16 cellular contexts compared by ENCODE assay signal in genomic region chr2:96262306-96262705, GRCh38. TPM values are rescaled to one million over a fixed set of nuclear protein-coding genes. Genes with fewer than 3 reads are reported as not detected.
DNase-seq lines count a peak whose midpoint lies in the region; ATAC-seq and TF ChIP-seq lines count a peak whose summit lies in the region.
"Had no signal": no experiment of that assay in that cellular context is flagged by ENCODE, and none has a peak within 500 bp of the region (broad histone marks: within the 10 kb centered on the region; RNA-seq: fewer than 3 reads in every experiment).

No MANE protein-coding gene starts in this region.

- peaks cover 0 to 3% (median 0%) of the 10 kb centered on the region in 3 donors for H3K27me3 Mint-ChIP-seq in CD14-positive monocyte (ENCODE audit: low read depth in 3 of 3)
- H3K27me3 Mint-ChIP-seq: activated CD4-positive, alpha-beta memory T cell treated with anti-CD3 and anti-CD28 coated beads, Interleukin-2, amount 10 ng/mL, durations not matched to agents 7 days and 5 days had no signal

- H3K4me3 ChIP-seq in spleen = no peak overlapping the region
- H3K4me3 ChIP-seq: coronary artery, suprapubic skin had no signal

- H3K36me3 ChIP-seq in spleen = peaks cover 0 to 59% (median 17%) of the 10 kb centered on the region in 6 donors
- H3K36me3 ChIP-seq: suprapubic skin had no signal

- no peaks in the 10 kb centered on the region for H3K9me3 Mint-ChIP-seq in CD14-positive monocyte
- H3K9me3 Mint-ChIP-seq: activated CD4-positive, alpha-beta memory T cell treated with anti-CD3 and anti-CD28 coated beads, Interleukin-2, amount 10 ng/mL, durations not matched to agents 7 days and 5 days had no signal

- peaks cover 81% of the 10 kb centered on the region for H3K4me1 Mint-ChIP-seq in CD14-positive monocyte

- peak overlapping the region; percentile 70 to 100 (median 98) for H3K27ac Mint-ChIP-seq in CD14-positive monocyte

- peaks cover 58 to 69% of the 10 kb centered on the region in 2 donors for H3K36me3 Mint-ChIP-seq in CD14-positive monocyte

- DNase-seq in CD14-positive monocyte (ENCODE audit: low spot score) (no peak), EL (peak; percentile 47), epithelial cell of prostate (ENCODE audit: low read depth, low spot score) (no peak), spleen (no peak), AML-193 (lab: John Stamatoyannopoulos, UW) (no peak), SK-N-DZ (ENCODE audit: low spot score) (no peak)
- DNase-seq: activated CD4-positive, alpha-beta memory T cell treated with anti-CD3 and anti-CD28 coated beads, Interleukin-2, amount 10 ng/mL, durations not matched to agents 7 days and 5 days; activated gamma-delta T cell treated with Interleukin-2 at 50 U/mL for 16 hours; aorta; NCI-H1105; NCI-H748 treated with DMSO at 0.1 percent for 48 hours; stimulated activated CD4-positive, alpha-beta T cell treated with anti-CD3 and anti-CD28 coated beads, Interleukin-1b, Interleukin-23, amount 100 ng/mL, for 48 hours had no signal

- H3K27ac ChIP-seq in epithelial cell of prostate (peak overlapping the region; percentile 86), spleen (peak overlapping the region in 6 of 8 donors; percentile 12 to 99 (median 86))
- H3K27ac ChIP-seq: suprapubic skin had no signal

- H3K27me3 ChIP-seq in spleen (replicated peaks in 1 of 7) = no peaks in the 10 kb centered on the region
- H3K27me3 ChIP-seq: suprapubic skin had no signal

- TF ChIP-seq POLR2A in spleen (IDR thresholded peaks at IDR 0.05) = no peak
- TF ChIP-seq POLR2A in GM18505 (IDR thresholded peaks at IDR 0.05; ENCODE audit: borderline replicate concordance, extremely low read depth, insufficient read depth, insufficient read length) = no peak

- no peaks in the 10 kb centered on the region for H3K9me3 ChIP-seq in spleen
- H3K9me3 ChIP-seq: suprapubic skin had no signal

- intact Hi-C loops in CD14-positive monocyte (cut with micrococcal nuclease) (loop anchor here (5.0 to 10.0 kb wide), 3 partner anchors 35 to 268 kb away; partner anchors contain the start of genes ANKRD36C (in 1 of the 2) and DUSP2 (in 1 of the 2)), spleen (cut with DNase I; ENCODE audit: low total_unique reads) (no loop called here)

- H3K4me3 Mint-ChIP-seq in CD14-positive monocyte = peak overlapping the region in 1 of 2 donors; percentile 45
- H3K4me3 Mint-ChIP-seq: activated CD4-positive, alpha-beta memory T cell treated with anti-CD3 and anti-CD28 coated beads, Interleukin-2, amount 10 ng/mL, durations not matched to agents 7 days and 5 days had no signal

- peaks cover 70 to 90% (median 86%) of the 10 kb centered on the region in 6 donors for H3K4me1 ChIP-seq in spleen

- no peak for ATAC-seq in GM18505 (IDR thresholded peaks at IDR 0.05; ENCODE audit: unreplicated experiment)
- ATAC-seq: Panc1 had no signal

- TF ChIP-seq CTCF in CD14-positive monocyte (IDR thresholded peaks at IDR 0.05) = no peak
- TF ChIP-seq CTCF in spleen (IDR thresholded peaks at IDR 0.05 in 8 of 11, conservative IDR thresholded peaks at IDR 0.05 in 3 of 11) = no peak

- 81 to 94% (median 85%) methylated on average over 2 of the region's 2 CpGs for WGBS in spleen, 5 donors

RNA-seq across cellular contexts. Expression of gene TMEM127, which starts 3.5 kb away (rescaled TPM):
- 100 to 1,000 TPM in 1 of 2 donors, 10 to 100 TPM in 1; 72.3 to 107 TPM for polyA plus RNA-seq in CD14-positive monocyte
- 10 to 100 TPM; 61.1 to 83.3 (median 70.0) TPM for total RNA-seq in spleen
- 10 to 100 TPM in 1 of 3 donors, 1 to 10 TPM in 2; 7.5 to 17.3 (median 8.4) TPM for polyA plus RNA-seq in spleen
- 9.7 and 12.1 TPM in 2 replicates for polyA plus RNA-seq in SK-N-DZ (2014; cell fraction: cytosol; rRNA removed)
- 3.7 and 7.4 TPM in 2 replicates for polyA plus RNA-seq in SK-N-DZ (2014; cell fraction: nucleus; rRNA removed)

RNA-seq across cellular contexts. Expression of gene CIAO1, which starts 3.7 kb away (rescaled TPM):
- polyA plus RNA-seq in CD14-positive monocyte (10 to 100 TPM; 89.4 to 93.8 TPM), spleen (10 to 100 TPM; 31.3 to 49.1 (median 39.5) TPM)
- 100 to 1,000 TPM in 3 of 7 donors, 10 to 100 TPM in 4; 63.9 to 122 (median 76.7) TPM for total RNA-seq in spleen
- 166 and 222 TPM in 2 replicates for polyA plus RNA-seq in SK-N-DZ (2014; cell fraction: cytosol; rRNA removed)
- polyA plus RNA-seq in SK-N-DZ (2014; cell fraction: nucleus; rRNA removed) = 169 and 171 TPM in 2 replicates

RNA-seq across cellular contexts. Expression of gene SNRNP200, which starts 43.0 kb away (rescaled TPM):
- polyA plus RNA-seq in CD14-positive monocyte (10 to 100 TPM; 27.2 to 36.1 TPM), spleen (10 to 100 TPM; 60.5 to 74.4 (median 73.6) TPM)
- 100 to 1,000 TPM; 110 to 139 (median 130) TPM for total RNA-seq in spleen
- 97.2 and 106 TPM in 2 replicates for polyA plus RNA-seq in SK-N-DZ (2014; cell fraction: cytosol; rRNA removed)
- 172 and 277 TPM in 2 replicates for polyA plus RNA-seq in SK-N-DZ (2014; cell fraction: nucleus; rRNA removed)

RNA-seq across cellular contexts. Expression of gene STARD7, which starts 53.7 kb away (rescaled TPM):
- polyA plus RNA-seq in CD14-positive monocyte (100 to 1,000 TPM; 172 to 179 TPM), spleen (10 to 100 TPM; 45.1 to 73.0 (median 52.2) TPM)
- 100 to 1,000 TPM in 5 of 7 donors, 10 to 100 TPM in 2; 89.8 to 174 (median 123) TPM for total RNA-seq in spleen
- polyA plus RNA-seq in SK-N-DZ (2014; cell fraction: cytosol; rRNA removed) = 191 and 326 TPM in 2 replicates
- 165 and 200 TPM in 2 replicates for polyA plus RNA-seq in SK-N-DZ (2014; cell fraction: nucleus; rRNA removed)

Comparison
In these comparisons a context has a peak if more than half of its experiments do, and no peak if none do; other contexts are left out.
1. RNA of gene TMEM127, which starts 3.5 kb away (polyA plus RNA-seq): 72.3 to 107 TPM in CD14-positive monocyte; 7.5 to 17.3 TPM in spleen; every median in the first group is over 4 times any median in the second.